8 cellular contexts compared by ENCODE assay signal in the genomic region with DNA sequence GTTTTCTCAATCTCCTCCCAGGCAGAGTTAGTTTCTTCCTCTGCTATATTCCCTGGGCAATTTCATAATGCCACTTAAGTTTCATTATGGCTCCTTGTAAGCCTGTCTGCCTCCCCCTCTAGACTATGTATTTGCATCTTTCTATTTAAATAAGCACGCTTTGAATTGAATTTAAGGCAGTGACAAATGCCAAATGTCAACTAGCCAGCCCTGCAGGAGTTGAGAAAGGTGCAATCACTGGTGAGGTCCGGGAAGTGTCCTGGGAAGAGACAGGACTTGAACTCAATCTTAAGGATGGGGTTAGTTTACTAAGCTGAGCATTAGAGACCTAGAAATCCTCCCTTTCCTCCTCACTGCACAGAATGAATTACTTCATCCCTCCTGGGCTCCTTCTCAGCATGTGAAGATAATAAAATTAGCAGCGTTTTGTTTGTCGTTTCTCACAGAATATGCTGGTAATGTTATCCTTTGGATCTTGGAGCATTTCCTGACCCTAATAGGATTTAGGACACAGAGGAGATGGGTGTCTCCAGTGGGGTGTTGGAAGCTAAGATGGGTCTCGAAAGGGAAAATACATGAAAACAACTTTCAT. TPM values are rescaled to one million over a fixed set of nuclear protein-coding genes. Genes with fewer than 3 reads are reported as not detected.
DNase-seq lines count a peak whose midpoint lies in the region; TF ChIP-seq lines count a peak whose summit lies in the region.

No MANE protein-coding gene starts in this region.

- H3K9me3 Mint-ChIP-seq in activated naive CD4-positive, alpha-beta T cell treated with anti-CD3 and anti-CD28 coated beads, Interleukin-2, amount 50 U/mL, for 24 hours = no peaks in the 10 kb centered on the region
- H3K9me3 Mint-ChIP-seq in glutamatergic neuron (ENCODE audit: unreplicated experiment) = peaks cover 13% of the 10 kb centered on the region
- peaks cover 4% of the 10 kb centered on the region for H3K9me3 Mint-ChIP-seq in type B pancreatic cell

- H3K4me3 Mint-ChIP-seq in activated naive CD4-positive, alpha-beta T cell treated with anti-CD3 and anti-CD28 coated beads, Interleukin-2, amount 50 U/mL, for 24 hours = peak overlapping the region; percentile 86
- peak overlapping the region; percentile 87 for H3K4me3 Mint-ChIP-seq in glutamatergic neuron (ENCODE audit: unreplicated experiment)
- H3K4me3 Mint-ChIP-seq in type B pancreatic cell = peak overlapping the region; percentile 96

- peaks cover 7% of the 10 kb centered on the region for H3K36me3 Mint-ChIP-seq in activated naive CD4-positive, alpha-beta T cell treated with anti-CD3 and anti-CD28 coated beads, Interleukin-2, amount 50 U/mL, for 24 hours
- H3K36me3 Mint-ChIP-seq in glutamatergic neuron (ENCODE audit: unreplicated experiment) (peaks cover 5% of the 10 kb centered on the region), type B pancreatic cell (peaks cover 20% of the 10 kb centered on the region)

- H3K27ac ChIP-seq in SU-DHL-6 (ENCODE audit: low read depth, low read length) = peak overlapping the region; percentile 77

- no peaks in the 10 kb centered on the region for H3K27me3 ChIP-seq in SU-DHL-6 (ENCODE audit: low read length)

- no peaks in the 10 kb centered on the region for H4K20me1 ChIP-seq in SU-DHL-6 (ENCODE audit: low read depth, low read length)

- H2AFZ ChIP-seq in SU-DHL-6 (ENCODE audit: low read depth, low read length, severe bottlenecking) = no peak overlapping the region

- H3K4me3 ChIP-seq in SU-DHL-6 (ENCODE audit: insufficient read depth, low read length, poor library complexity, severe bottlenecking) = no peak overlapping the region

- H3K79me2 ChIP-seq in SU-DHL-6 (ENCODE audit: insufficient read depth, low read length) = no peaks in the 10 kb centered on the region

- no peaks in the 10 kb centered on the region for H3K36me3 ChIP-seq in SU-DHL-6 (ENCODE audit: low read length)

- peaks cover 13% of the 10 kb centered on the region for H3F3A ChIP-seq in SU-DHL-6 (ENCODE audit: insufficient read depth)

- peaks cover 21% of the 10 kb centered on the region for H3K4me1 Mint-ChIP-seq in activated naive CD4-positive, alpha-beta T cell treated with anti-CD3 and anti-CD28 coated beads, Interleukin-2, amount 50 U/mL, for 24 hours
- H3K4me1 Mint-ChIP-seq in glutamatergic neuron (ENCODE audit: low read depth, unreplicated experiment) (peaks cover 8% of the 10 kb centered on the region), type B pancreatic cell (ENCODE audit: unreplicated experiment) (peaks cover 17% of the 10 kb centered on the region)

- DNase-seq in activated naive CD4-positive, alpha-beta T cell treated with anti-CD3 and anti-CD28 coated beads, Interleukin-2, amount 50 U/mL, for 16 hours = no peak
- DNase-seq in glutamatergic neuron (no peak), type B pancreatic cell (ENCODE audit: extremely low spot score, unreplicated experiment) (no peak), NCI-H187 treated with DMSO at 0.1 percent for 48 hours (lab: John Stamatoyannopoulos, UW) (no peak), DMS 273 treated with DMSO at 0.1 percent for 48 hours (lab: John Stamatoyannopoulos, UW) (no peak)
- no peak for DNase-seq in activated CD8-positive, alpha-beta memory T cell treated with anti-CD3 and anti-CD28 coated beads, Interleukin-2, amount 50 U/mL, for 48 hours

- H3K27ac Mint-ChIP-seq in activated naive CD4-positive, alpha-beta T cell treated with anti-CD3 and anti-CD28 coated beads, Interleukin-2, amount 50 U/mL, for 24 hours = peak overlapping the region; percentile 95
- H3K27ac Mint-ChIP-seq in glutamatergic neuron (ENCODE audit: unreplicated experiment) (peak overlapping the region; percentile 88), type B pancreatic cell (peak overlapping the region; percentile 97)

- no peaks in the 10 kb centered on the region for H3K9me2 ChIP-seq in SU-DHL-6 (replicated peaks; ENCODE audit: insufficient read depth, low read length)

- 0 out of 2 replicates have a peak overlapping the region, but pooled peaks have one; percentile 87 for H3K9ac ChIP-seq in SU-DHL-6 (ENCODE audit: low read length)

- H3K9me3 ChIP-seq in SU-DHL-6 (ENCODE audit: insufficient read depth, low read length) = no peaks in the 10 kb centered on the region

- TF ChIP-seq CTCF in SU-DHL-6 (IDR thresholded peaks at IDR 0.05; ENCODE audit: insufficient read depth, low read length, poor library complexity, severe bottlenecking) = no peak
- TF ChIP-seq CTCF in glutamatergic neuron (IDR thresholded peaks at IDR 0.05; ENCODE audit: partially characterized antibody, unreplicated experiment) = no peak
- no peak for TF ChIP-seq CTCF in type B pancreatic cell (conservative IDR thresholded peaks at IDR 0.05)

- no peaks in the 10 kb centered on the region for H3K27me3 Mint-ChIP-seq in activated naive CD4-positive, alpha-beta T cell treated with anti-CD3 and anti-CD28 coated beads, Interleukin-2, amount 50 U/mL, for 24 hours
- H3K27me3 Mint-ChIP-seq in glutamatergic neuron (ENCODE audit: unreplicated experiment) = peaks cover 10% of the 10 kb centered on the region
- H3K27me3 Mint-ChIP-seq in type B pancreatic cell = no peaks in the 10 kb centered on the region

- peak overlapping the region; percentile 67 for H3K4me2 ChIP-seq in SU-DHL-6 (ENCODE audit: low read depth, low read length, poor library complexity, severe bottlenecking)

RNA-seq across cellular contexts. Expression of a gene that starts 1.6 kb away (rescaled TPM):
- 42.0 TPM for total RNA-seq in glutamatergic neuron (ENCODE audit: unreplicated experiment)
- total RNA-seq in type B pancreatic cell (ENCODE audit: low replicate concordance) = 15.5 and 17.0 TPM in 2 replicates

RNA-seq across cellular contexts. Expression of a gene that starts 25.3 kb away (rescaled TPM):
- total RNA-seq in glutamatergic neuron (ENCODE audit: unreplicated experiment) = 28.7 TPM
- 3.7 and 6.6 TPM in 2 replicates for total RNA-seq in type B pancreatic cell (ENCODE audit: low replicate concordance)
